13 cellular contexts compared by ENCODE assay signal in the genomic region with DNA sequence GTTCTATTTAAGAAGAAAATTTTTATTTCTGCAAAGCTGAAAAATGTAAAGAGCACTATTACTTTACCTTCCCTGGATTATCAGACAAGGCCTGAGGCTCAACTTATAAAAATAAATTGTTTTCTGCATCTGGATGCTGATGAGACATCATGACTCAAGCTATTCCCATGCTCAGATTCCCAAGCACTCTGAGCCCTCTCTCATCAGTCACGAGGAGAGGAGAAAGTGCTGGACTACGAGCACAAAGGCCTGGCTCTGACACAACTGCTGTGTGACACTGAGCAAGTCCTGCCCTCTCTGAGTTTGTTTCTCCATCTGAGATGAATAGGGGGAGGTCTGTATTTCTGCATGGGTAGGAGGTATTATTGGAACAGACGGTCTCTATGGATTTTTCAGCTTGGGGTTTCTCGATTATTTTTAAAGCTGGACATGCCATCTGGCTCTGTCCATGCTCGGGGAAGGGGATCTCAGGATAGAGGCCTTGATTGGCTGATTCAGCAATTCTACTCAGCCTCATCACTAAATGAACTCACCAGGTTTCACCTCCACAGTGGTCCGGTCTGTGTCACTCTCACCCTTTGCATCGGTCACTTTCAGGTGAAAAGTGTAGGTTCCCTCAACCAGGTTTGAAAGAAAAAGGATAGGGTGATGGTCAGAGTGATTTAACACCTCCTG.
DNase-seq lines count a peak whose midpoint lies in the region; ATAC-seq, FAIRE-seq and TF ChIP-seq lines count a peak whose summit lies in the region.
"Had no signal": no experiment of that assay in that cellular context is flagged by ENCODE, and none has a peak within 500 bp of the region (broad histone marks: within the 10 kb centered on the region; RNA-seq: fewer than 3 reads in every experiment).

No MANE protein-coding gene starts in this region.

- peak overlapping the region; percentile 75 for H3K9ac ChIP-seq in adipocyte (ENCODE audit: low read length)

- H3K4me1 ChIP-seq in adipocyte (ENCODE audit: control insufficient read depth, insufficient read depth, low read length), result peaks cover 66% of the 10 kb centered on the region

- H3K27ac ChIP-seq in temporal lobe (ENCODE audit: low read depth, low read length), result peak overlapping the region; percentile 25
- H3K27ac ChIP-seq: tibial artery had no signal

- TF ChIP-seq CTCF in fibroblast of pulmonary artery (IDR thresholded peaks at IDR 0.05; ENCODE audit: low read length, missing control alignments), result no peak

- FAIRE-seq in frontal cortex (lab: Jason Lieb, UNC), result no peak
- FAIRE-seq: TTC549 had no signal

- H3K4me3 ChIP-seq in adipocyte (ENCODE audit: low read length) (peak overlapping the region; percentile 62), fibroblast of pulmonary artery (replicated peaks; ENCODE audit: low read depth, low read length) (no peak overlapping the region)
- H3K4me3 ChIP-seq: tibial artery had no signal

- DNase-seq in HCEC 1CT, result peak; percentile 98
- DNase-seq in adipocyte (ENCODE audit: low read depth), result peak; percentile 87
- DNase-seq in fibroblast of pulmonary artery (ENCODE audit: low read depth), result peak; percentile 97
- no peak for DNase-seq in frontal cortex (ENCODE audit: low spot score in 2 of 2)
- DNase-seq in activated gamma-delta T cell treated with Interleukin-2 at 50 U/mL for 16 hours, result no peak
- DNase-seq: activated T-cell treated with anti-CD3 and anti-CD28 coated beads, Interleukin-2, amount 50 U/mL, for 72 hours; GDM1; NK-92 treated with Interleukin-12 subunit alpha and Interleukin-12 subunit beta, amount 100 ng/mL, for 24 hours; tibial artery had no signal

- ATAC-seq in GM21529 (IDR thresholded peaks at IDR 0.05; ENCODE audit: unreplicated experiment), result no peak
- ATAC-seq: activated T-cell treated with anti-CD3 and anti-CD28 coated beads, Interleukin-2, amount 50 U/mL, for 72 hours; HCT116 had no signal

- H3K9me3 ChIP-seq in adipocyte (ENCODE audit: control insufficient read depth, low read length), result no peaks in the 10 kb centered on the region
- H3K9me3 ChIP-seq: tibial artery had no signal

- peaks cover 16% of the 10 kb centered on the region for H3K36me3 ChIP-seq in adipocyte (ENCODE audit: control insufficient read depth, insufficient read depth, low read length, severe bottlenecking)

- H3K27me3 ChIP-seq in adipocyte (replicated peaks; ENCODE audit: control insufficient read depth, insufficient read depth, low read length), result no peaks in the 10 kb centered on the region
- H3K27me3 ChIP-seq: tibial artery had no signal

Comparison
In these comparisons a context has a peak if more than half of its experiments do, and no peak if none do; other contexts are left out.
1. DNase-seq: peak in HCEC 1CT (single experiment), adipocyte (single experiment) and fibroblast of pulmonary artery (single experiment); none in frontal cortex (0 of 2) and activated gamma-delta T cell treated with Interleukin-2 at 50 U/mL for 16 hours (single experiment).